ENCODE assay signal across 1 cellular context in genomic region chr2:206480161-206480560, GRCh38.
TF ChIP-seq lines count a peak whose summit lies in the region.

No MANE protein-coding gene starts in this region.

TF ChIP-seq in HEK293, 187 proteins besides CTCF, POLR2A, EP300 and RAD21 (continued from another document):
- TF ChIP-seq PATZ1 (tag by site-specific recombination; IDR thresholded peaks at IDR 0.05), result 0 out of 2 replicates have a peak, but pooled peaks have one; percentile 24
- TF ChIP-seq ZNF398 (tag by site-specific recombination; IDR thresholded peaks at IDR 0.05), result peak; percentile 81
